Comparison of ENCODE assay signal across 14 cellular contexts in genomic region chr1:59291566-59291965, GRCh38.
"Had no signal": no experiment of that assay in that cellular context is flagged by ENCODE, and none has a peak within 500 bp of the region (broad histone marks: within the 10 kb centered on the region; RNA-seq: fewer than 3 reads in every experiment).

No MANE protein-coding gene starts in this region.

- H3K4me3 ChIP-seq: ascending aorta, esophagus muscularis mucosa, testis had no signal

- DNase-seq: activated CD4-positive, alpha-beta memory T cell treated with anti-CD3 and anti-CD28 coated beads for 36 hours; activated CD4-positive, alpha-beta T cell treated with anti-CD3 and anti-CD28 coated beads for 4 hours; activated naive CD4-positive, alpha-beta T cell treated with anti-CD3 and anti-CD28 coated beads for 36 hours; cortex of kidney; effector CD4-positive, alpha-beta T cell; islet precursor cell; stimulated activated naive CD8-positive, alpha-beta T cell treated with anti-CD3 and anti-CD28 coated beads, Interleukin-15, amount 100 ng/mL, for 72 hours; T-cell; testis had no signal

- H3K4me1 ChIP-seq: testis had no signal

- FAIRE-seq: endothelial cell of umbilical vein had no signal

- H3K36me3 ChIP-seq: ascending aorta, esophagus muscularis mucosa had no signal

- H3K9me3 ChIP-seq: ascending aorta, esophagus muscularis mucosa, testis had no signal

- H3K27me3 ChIP-seq: ascending aorta, esophagus muscularis mucosa, testis had no signal

- ATAC-seq: SK-N-SH treated with all-trans-retinoic acid at 6 μM for 48 hours; stimulated activated naive CD8-positive, alpha-beta T cell treated with anti-CD3 and anti-CD28 coated beads, Interleukin-15, amount 100 ng/mL, for 72 hours; T-cell; WTC11 had no signal

- H3K27ac ChIP-seq: ascending aorta, esophagus muscularis mucosa, testis had no signal
